In the genomic region with DNA sequence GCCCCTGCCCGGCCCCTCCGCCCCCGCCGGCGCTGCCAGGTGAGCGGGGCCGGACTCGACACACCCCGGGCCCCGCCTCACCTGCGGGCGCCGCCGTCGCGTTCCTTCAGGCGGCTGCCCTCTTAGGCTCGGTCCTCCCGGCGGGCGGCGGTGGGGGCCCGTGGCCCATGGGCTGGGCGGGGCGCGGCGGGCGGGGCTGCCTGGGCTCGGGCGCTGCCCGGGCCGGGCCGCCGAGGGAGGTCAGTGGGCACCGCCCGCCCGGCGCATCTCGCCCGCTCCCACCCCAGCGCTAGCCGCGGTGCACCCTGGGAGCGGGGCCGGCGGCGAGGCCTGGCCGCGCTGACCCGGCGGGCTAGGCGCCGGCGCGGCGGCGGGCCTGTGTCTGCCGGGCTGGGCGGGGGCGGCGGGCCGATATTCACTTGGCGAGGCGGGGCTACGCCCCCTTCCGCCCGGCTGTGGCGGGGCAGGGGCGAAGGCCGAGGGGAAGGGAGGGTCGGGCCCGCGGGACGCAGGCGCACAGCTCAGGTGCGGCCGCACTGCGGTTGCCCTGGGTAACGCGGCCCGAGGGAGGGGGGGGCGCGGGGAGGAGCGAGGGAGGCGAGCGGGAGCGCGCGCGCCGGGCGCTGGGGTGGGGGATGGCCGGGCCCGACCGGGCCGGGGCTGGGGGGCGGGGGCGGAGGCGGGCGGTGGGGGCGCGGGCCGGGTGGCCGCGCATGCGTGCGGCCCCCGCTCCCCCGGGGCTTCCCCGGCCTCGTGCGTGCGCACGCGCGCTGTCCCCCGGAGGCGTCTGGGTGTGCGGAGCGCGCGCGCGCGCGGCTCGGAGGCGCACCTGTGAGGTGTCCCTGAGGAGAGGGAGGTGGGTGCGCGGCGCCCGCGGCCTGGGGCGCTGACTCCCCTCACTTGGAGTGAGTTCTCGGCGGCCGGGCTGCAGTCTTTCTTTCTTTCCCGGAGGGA, we compare ENCODE assay signal across 8 cellular contexts. TPM values are rescaled to one million over a fixed set of nuclear protein-coding genes. Genes with fewer than 3 reads are reported as not detected.
DNase-seq lines count a peak whose midpoint lies in the region; ATAC-seq and TF ChIP-seq lines count a peak whose summit lies in the region.

TSS of gene CCDC92 (minus strand) at position 384 of the 954 bp plus-strand sequence. CDS start 28,526 bp downstream, outside the sequence.
TSS of gene ZNF664 (plus strand) at position 768 of the 954 bp plus-strand sequence. CDS start 38,930 bp downstream, outside the sequence.

- whole genome bisulfite sequencing in endodermal cell (ENCODE audit: insufficient coverage in 1 of 2, insufficient read length in 1 of 2), 2 experiments = 0% methylated on average over 13 to 126 of the region's 138 CpGs

- H3K27me3 Mint-ChIP-seq in endodermal cell (ENCODE audit: insufficient read depth) = peaks cover 44% of the 10 kb centered on the region
- no peaks in the 10 kb centered on the region for H3K27me3 Mint-ChIP-seq in mesothelial cell of epicardium (ENCODE audit: low read depth)

- peaks cover 43% of the 10 kb centered on the region for H3K36me3 Mint-ChIP-seq in endodermal cell (ENCODE audit: low read depth)
- peaks cover 10% of the 10 kb centered on the region for H3K36me3 Mint-ChIP-seq in mesothelial cell of epicardium

- peaks cover 37% of the 10 kb centered on the region for H3K36me3 ChIP-seq in endodermal cell (ENCODE audit: control insufficient read depth, insufficient read depth, low read length)

- peaks cover 35% of the 10 kb centered on the region for H3K27me3 ChIP-seq in endodermal cell (ENCODE audit: control insufficient read depth, insufficient read depth, low read length, poor library complexity, severe bottlenecking)

- H3K4me3 Mint-ChIP-seq in endodermal cell (peak within 1 kb of the TSS; percentile 84), mesothelial cell of epicardium (peak within 1 kb of the TSS; percentile 96)

- TF ChIP-seq CTCF in endodermal cell (conservative IDR thresholded peaks at IDR 0.05) (no peak), mesothelial cell of epicardium (IDR thresholded peaks at IDR 0.05; ENCODE audit: unreplicated experiment) (no peak)

- peaks cover 20% of the 10 kb centered on the region for H3K4me1 Mint-ChIP-seq in endodermal cell
- H3K4me1 Mint-ChIP-seq in mesothelial cell of epicardium = peaks cover 42% of the 10 kb centered on the region

- peak within 1 kb of the TSS; percentile 78 for H3K9ac ChIP-seq in endodermal cell (ENCODE audit: extremely low read depth, low read length, poor library complexity, severe bottlenecking)

- peak within 1 kb of the TSS; percentile 99 for H3K4me3 ChIP-seq in endodermal cell (ENCODE audit: low read length)

- ATAC-seq in GM19468 (IDR thresholded peaks at IDR 0.05; ENCODE audit: extremely low read depth, unreplicated experiment) = peak; percentile 55

- peaks cover 6% of the 10 kb centered on the region for H3K4me1 ChIP-seq in endodermal cell (ENCODE audit: control insufficient read depth, insufficient read depth, low read length)

- no peaks in the 10 kb centered on the region for H3K9me3 ChIP-seq in endodermal cell (ENCODE audit: control insufficient read depth, low read length)

- H3K27ac Mint-ChIP-seq in endodermal cell (peak within 1 kb of the TSS; percentile 94), mesothelial cell of epicardium (peak within 1 kb of the TSS; percentile 98)

- H3K9me3 Mint-ChIP-seq in endodermal cell (no peaks in the 10 kb centered on the region), mesothelial cell of epicardium (no peaks in the 10 kb centered on the region)

- DNase-seq in COLO668 (lab: John Stamatoyannopoulos, UW; ENCODE audit: unreplicated experiment) (peak; percentile 100), HT-29 (ENCODE audit: low spot score) (peak; percentile 91), NK-92 (lab: John Stamatoyannopoulos, UW; ENCODE audit: unreplicated experiment) (peak; percentile 30), endodermal cell (peak; percentile 99), mesothelial cell of epicardium (ENCODE audit: low spot score in 2 of 2, unreplicated experiment in 2 of 2) (peak; percentile 98)
- peak; percentile 81 for DNase-seq in activated CD8-positive, alpha-beta memory T cell treated with anti-CD3 and anti-CD28 coated beads, Interleukin-2, amount 50 U/mL, for 1 hour (ENCODE audit: extremely low read depth)
- peak; percentile 90 to 91 for DNase-seq in stimulated activated CD8-positive, alpha-beta memory T cell treated with anti-CD3 and anti-CD28 coated beads, Interleukin-15, amount 100 ng/mL, for 48 hours (ENCODE audit: low read depth in 2 of 2)

- H3K27ac ChIP-seq in endodermal cell (ENCODE audit: low read depth, low read length) = peak within 1 kb of the TSS; percentile 78

RNA-seq across cellular contexts. Expression of gene CCDC92, which starts in this region (rescaled TPM):
- total RNA-seq in HT-29 (2014; rRNA removed; shearing (Covaris generic)) = 5.5 and 6.8 TPM in 2 replicates
- total RNA-seq in endodermal cell (10 to 100 TPM; 37.9 to 45.1 TPM), mesothelial cell of epicardium (51.9 to 55.1 TPM (median 52.4 TPM) in 3 replicates)
- 29.7 TPM for polyA plus RNA-seq in endodermal cell (2013, experiment 1 of 2)
- 28.1 TPM for polyA plus RNA-seq in endodermal cell (2013, experiment 2 of 2)

RNA-seq across cellular contexts. Expression of gene ZNF664, which starts in this region (rescaled TPM):
- total RNA-seq in HT-29 (2014; rRNA removed; shearing (Covaris generic)) = 86.7 and 103 TPM in 2 replicates
- total RNA-seq in endodermal cell (100 to 1,000 TPM; 131 to 139 TPM), mesothelial cell of epicardium (112 to 122 TPM (median 116 TPM) in 3 replicates)
- polyA plus RNA-seq in endodermal cell (2013, experiment 1 of 2) = 140 TPM
- 134 TPM for polyA plus RNA-seq in endodermal cell (2013, experiment 2 of 2)

Comparison
In these comparisons a context has a peak if more than half of its experiments do, and no peak if none do; other contexts are left out.
1. Peak in every context shown above with its lines: DNase-seq, ATAC-seq, H3K4me3 ChIP-seq and H3K27ac ChIP-seq.
2. DNase-seq: peak in every context shown above with its lines; median percentile 100 in COLO668; 99 in endodermal cell; 98 in mesothelial cell of epicardium; 91 in HT-29; 90 in stimulated activated CD8-positive, alpha-beta memory T cell treated with anti-CD3 and anti-CD28 coated beads, Interleukin-15, amount 100 ng/mL, for 48 hours; 81 in activated CD8-positive, alpha-beta memory T cell treated with anti-CD3 and anti-CD28 coated beads, Interleukin-2, amount 50 U/mL, for 1 hour; 30 in NK-92.